1 cellular context compared by ENCODE assay signal in the genomic region with DNA sequence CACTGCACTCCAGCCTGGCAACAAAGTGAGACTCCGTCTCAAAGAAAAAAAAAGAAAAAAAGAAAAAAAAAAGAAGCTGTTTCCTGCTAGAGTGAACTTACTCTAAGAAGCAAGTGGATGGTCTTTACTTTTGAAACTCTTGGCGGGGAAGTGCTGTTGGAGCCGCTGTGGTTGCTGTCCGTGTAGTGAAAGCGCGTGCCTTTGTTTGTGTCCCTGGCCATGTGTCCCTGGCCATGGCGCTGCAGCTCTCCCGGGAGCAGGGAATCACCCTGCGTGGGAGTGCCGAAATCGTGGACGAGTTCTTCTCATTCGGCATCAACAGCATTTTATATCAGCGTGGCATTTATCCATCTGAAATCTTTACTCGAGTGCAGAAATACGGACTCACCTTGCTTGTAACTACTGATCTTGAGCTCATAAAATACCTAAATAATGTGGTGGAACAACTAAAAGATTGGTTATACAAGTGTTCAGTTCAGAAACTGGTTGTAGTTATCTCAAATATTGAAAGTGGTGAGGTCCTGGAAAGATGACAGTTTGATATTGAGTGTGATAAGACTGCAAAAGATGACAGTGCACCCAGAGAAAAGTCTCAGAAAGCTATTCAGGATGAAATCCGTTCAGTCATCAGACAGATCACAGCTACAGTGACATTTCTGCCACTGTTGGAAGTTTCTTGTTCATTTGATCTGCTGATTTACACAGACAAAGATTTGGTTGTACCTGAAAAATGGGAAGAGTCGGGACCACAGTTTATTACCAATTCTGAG.
TF ChIP-seq lines count a peak whose summit lies in the region.

No MANE protein-coding gene starts in this region.

TF ChIP-seq in K562, 482 proteins besides CTCF, POLR2A, EP300 and RAD21:
- 0 out of 2 replicates have a peak, but pooled peaks have one; percentile 33 for TF ChIP-seq NFE2 (IDR thresholded peaks at IDR 0.05; ENCODE audit: low read depth)
- TF ChIP-seq, protein P1, sequence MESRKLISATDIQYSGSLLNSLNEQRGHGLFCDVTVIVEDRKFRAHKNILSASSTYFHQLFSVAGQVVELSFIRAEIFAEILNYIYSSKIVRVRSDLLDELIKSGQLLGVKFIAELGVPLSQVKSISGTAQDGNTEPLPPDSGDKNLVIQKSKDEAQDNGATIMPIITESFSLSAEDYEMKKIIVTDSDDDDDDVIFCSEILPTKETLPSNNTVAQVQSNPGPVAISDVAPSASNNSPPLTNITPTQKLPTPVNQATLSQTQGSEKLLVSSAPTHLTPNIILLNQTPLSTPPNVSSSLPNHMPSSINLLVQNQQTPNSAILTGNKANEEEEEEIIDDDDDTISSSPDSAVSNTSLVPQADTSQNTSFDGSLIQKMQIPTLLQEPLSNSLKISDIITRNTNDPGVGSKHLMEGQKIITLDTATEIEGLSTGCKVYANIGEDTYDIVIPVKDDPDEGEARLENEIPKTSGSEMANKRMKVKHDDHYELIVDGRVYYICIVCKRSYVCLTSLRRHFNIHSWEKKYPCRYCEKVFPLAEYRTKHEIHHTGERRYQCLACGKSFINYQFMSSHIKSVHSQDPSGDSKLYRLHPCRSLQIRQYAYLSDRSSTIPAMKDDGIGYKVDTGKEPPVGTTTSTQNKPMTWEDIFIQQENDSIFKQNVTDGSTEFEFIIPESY (CRISPR knock-in tag; IDR thresholded peaks at IDR 0.05), result peak; percentile 87
